ENCODE assay signal across 8 cellular contexts in genomic region chr12:120687570-120688289, GRCh38. TPM values are rescaled to one million over a fixed set of nuclear protein-coding genes. Genes with fewer than 3 reads are reported as not detected.
DNase-seq lines count a peak whose midpoint lies in the region; ATAC-seq and TF ChIP-seq lines count a peak whose summit lies in the region.

No MANE protein-coding gene starts in this region.

- ATAC-seq in psoas muscle (no peak), GM18505 (IDR thresholded peaks at IDR 0.05; ENCODE audit: unreplicated experiment) (no peak), GM18907 (IDR thresholded peaks at IDR 0.05; ENCODE audit: unreplicated experiment) (no peak)

- no peak for TF ChIP-seq POLR2A in GM18505 (IDR thresholded peaks at IDR 0.05; ENCODE audit: borderline replicate concordance, extremely low read depth, insufficient read depth, insufficient read length)

- BruUV-seq in A673 (replicated peaks; lab: Mats Ljungman, UMichigan): no TSS peak

- intact Hi-C loops in A673 (cut with micrococcal nuclease; ENCODE audit: unreplicated experiment): no loop called here
- intact Hi-C loops in psoas muscle (cut with DNase I): loop anchor here (2.0 to 10.0 kb wide), 3 partner anchors 23 to 243 kb away; partner anchors contain the start of genes GATC (in 1 of the 2), TRIAP1 (in 1 of the 2) and UNC119B (in 1 of the 2)

- H3K36me3 ChIP-seq in A673 (ENCODE audit: insufficient read depth, low read length, poor library complexity, severe bottlenecking): no peaks in the 10 kb centered on the region
- no peaks in the 10 kb centered on the region for H3K36me3 ChIP-seq in psoas muscle (ENCODE audit: insufficient read depth in 1 of 2, low read depth in 1 of 2)

- WGBS in psoas muscle, 3 donors: 1% methylated on average over 23 to 31 of the region's 31 CpGs

- peak overlapping the region; percentile 93 for H3K4me3 ChIP-seq in A673 (ENCODE audit: low read depth, low read length, poor library complexity, severe bottlenecking)
- peak overlapping the region; percentile 90 for H3K4me3 ChIP-seq in HL-60 (replicated peaks; ENCODE audit: insufficient read depth, low read length)
- peak overlapping the region; percentile 79 for H3K4me3 ChIP-seq in fibroblast of mammary gland (ENCODE audit: control insufficient read depth, low read depth, low read length)
- H3K4me3 ChIP-seq in psoas muscle: peak overlapping the region; percentile 96

- no peak for TF ChIP-seq CTCF in A673 (conservative IDR thresholded peaks at IDR 0.05; ENCODE audit: low read depth, low read length)
- TF ChIP-seq CTCF in HL-60 (IDR thresholded peaks at IDR 0.05; ENCODE audit: insufficient read depth, low read length): no peak
- no peak for TF ChIP-seq CTCF in fibroblast of mammary gland (conservative IDR thresholded peaks at IDR 0.05; ENCODE audit: control insufficient read depth, insufficient read depth, low read depth, low read length)
- TF ChIP-seq CTCF in psoas muscle (IDR thresholded peaks at IDR 0.05): no peak

- CTCF ChIA-PET in A673 (lab: Charles Lee): interaction anchor here (0.7 to 0.9 kb wide), 2 partner anchors 39 to 47 kb away, joined by 3 to 7 read pairs; partner anchors contain the start of gene CABP1

- H3K27ac ChIP-seq in A673 (ENCODE audit: low read depth, low read length, poor library complexity, severe bottlenecking) (peak overlapping the region; percentile 98), HL-60 (replicated peaks) (peak overlapping the region; percentile 96), psoas muscle (peak overlapping the region; percentile 95)

- H3K4me1 ChIP-seq in A673 (ENCODE audit: insufficient read depth, low read length, poor library complexity, severe bottlenecking) (peaks cover 24% of the 10 kb centered on the region), psoas muscle (peaks cover 45% of the 10 kb centered on the region)

- POLR2A ChIA-PET in A673 (lab: Charles Lee; ENCODE audit: low non-redundant PET): no interaction called here

- H3K9me3 ChIP-seq in A673 (ENCODE audit: low read depth, low read length, poor library complexity, severe bottlenecking) (no peaks in the 10 kb centered on the region), psoas muscle (no peaks in the 10 kb centered on the region)

- H3K27me3 ChIP-seq in A673 (replicated peaks; ENCODE audit: insufficient read depth, low read depth, low read length, poor library complexity) (no peaks in the 10 kb centered on the region), HL-60 (ENCODE audit: insufficient read depth, poor library complexity, severe bottlenecking) (no peaks in the 10 kb centered on the region), psoas muscle (ENCODE audit: insufficient read depth in 3 of 3, low read length in 2 of 3) (no peaks in the 10 kb centered on the region)

- no peak for DNase-seq in A673 (ENCODE audit: low spot score)
- no peak for DNase-seq in HL-60 (ENCODE audit: low read depth in 1 of 2, low spot score in 1 of 2)
- peak; percentile 21 for DNase-seq in activated T-cell treated with anti-CD3 and anti-CD28 coated beads for 24 hours (ENCODE audit: low read depth)
- peak; percentile 29 for DNase-seq in fibroblast of mammary gland (ENCODE audit: low read depth)
- peak in 1 of 2 donors; percentile 58 for DNase-seq in psoas muscle
- no peak for DNase-seq in effector CD8-positive, alpha-beta T cell (lab: John Stamatoyannopoulos, UW)

RNA-seq across cellular contexts. Expression of gene MLEC, which starts 0.8 kb away (rescaled TPM):
- total RNA-seq in A673 (2021) (145 and 176 TPM in 2 replicates), psoas muscle (10 to 100 TPM; 49.2 to 63.8 (median 60.9) TPM)
- polyA plus RNA-seq in psoas muscle: 100 to 1,000 TPM in 1 of 3 donors, 10 to 100 TPM in 2; 30.7 to 102 (median 34.5) TPM

RNA-seq across cellular contexts. Expression of gene UNC119B, which starts 22.5 kb away (rescaled TPM):
- total RNA-seq in A673 (2021) (48.0 and 50.4 TPM in 2 replicates), psoas muscle (10 to 100 TPM in 1 of 4 donors, 1 to 10 TPM in 3; 7.5 to 10.9 (median 7.9) TPM)
- polyA plus RNA-seq in psoas muscle: 1 to 10 TPM; 4.3 to 9.4 (median 8.3) TPM

RNA-seq across cellular contexts. Expression of gene ACADS, which starts 37.9 kb away (rescaled TPM):
- total RNA-seq in A673 (2021) (3.4 and 5.7 TPM in 2 replicates), psoas muscle (100 to 1,000 TPM in 2 of 4 donors, 10 to 100 TPM in 2; 81.9 to 109 (median 102) TPM)
- polyA plus RNA-seq in psoas muscle: 100 to 1,000 TPM; 106 to 120 (median 106) TPM

RNA-seq across cellular contexts. Expression of gene CABP1, which starts 47.3 kb away (rescaled TPM):
- total RNA-seq in A673 (2021) (1.2 and 1.6 TPM in 2 replicates), psoas muscle (1 to 10 TPM; 1.6 to 4.8 (median 2.6) TPM)
- polyA plus RNA-seq in psoas muscle: 1 to 10 TPM; 2.2 to 2.3 (median 2.3) TPM

Comparison
In these comparisons a context has a peak if more than half of its experiments do, and no peak if none do; other contexts are left out.
1. DNase-seq: peak in activated T-cell treated with anti-CD3 and anti-CD28 coated beads for 24 hours (single experiment) and fibroblast of mammary gland (single experiment); none in A673 (single experiment), HL-60 (0 of 2) and effector CD8-positive, alpha-beta T cell (single experiment).
2. RNA of gene ACADS, which starts 37.9 kb away (total RNA-seq): 81.9 to 109 TPM in psoas muscle; 3.4 to 5.7 TPM in A673; every median in the first group is over 10 times any median in the second.
3. Peak in every context shown above with its lines, with median percentiles within 50 percentile points of each other: H3K27ac ChIP-seq and H3K4me3 ChIP-seq.